ENCODE assay signal across 8 cellular contexts in the genomic region with DNA sequence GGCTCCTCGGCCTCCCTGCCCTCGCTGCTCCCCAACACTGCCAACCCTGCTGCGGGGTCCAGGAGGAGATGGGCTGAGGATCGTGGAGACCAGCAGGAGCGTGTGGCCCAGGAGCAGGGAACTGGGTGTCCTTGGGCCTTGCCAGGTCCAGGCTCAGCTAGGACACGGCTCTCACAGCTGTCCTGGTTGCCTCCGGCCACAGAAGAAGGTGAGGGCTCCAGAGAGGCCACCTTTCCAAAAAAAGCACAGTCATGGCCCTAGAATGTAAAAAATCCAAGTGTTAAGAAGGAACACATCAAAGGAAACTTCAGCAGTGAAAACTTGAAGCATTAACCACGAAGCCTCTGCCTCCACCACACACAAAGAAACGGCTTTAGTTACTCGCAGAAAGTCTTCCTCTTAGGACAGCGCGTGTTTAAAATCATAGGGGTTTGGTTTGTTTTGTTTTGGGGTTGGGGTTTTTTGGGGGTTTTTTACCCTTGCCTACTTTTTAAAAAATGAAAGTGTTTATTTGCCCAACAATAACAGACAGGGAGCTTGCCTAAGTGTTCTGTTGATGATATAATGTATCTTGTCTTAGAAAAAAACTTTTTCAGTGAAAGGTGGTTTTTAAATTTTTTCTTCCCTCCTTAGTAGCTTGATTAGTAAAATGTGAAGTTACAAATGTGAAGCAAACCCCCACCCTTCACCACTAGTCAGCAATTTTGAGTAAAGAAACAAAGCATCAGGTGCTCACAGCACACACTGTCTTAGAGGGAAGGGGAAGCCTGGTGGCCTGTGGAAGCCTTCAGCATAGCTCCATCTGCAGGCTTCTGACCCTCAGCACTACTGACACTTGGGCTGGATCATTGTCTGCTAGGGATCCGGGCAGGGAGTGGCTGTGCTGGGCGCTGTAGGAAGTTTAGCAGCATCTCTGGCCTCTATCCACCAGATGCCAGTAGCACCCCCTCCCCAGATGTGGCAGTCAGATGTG. TPM values are rescaled to one million over a fixed set of nuclear protein-coding genes. Genes with fewer than 3 reads are reported as not detected.
DNase-seq lines count a peak whose midpoint lies in the region; ATAC-seq and TF ChIP-seq lines count a peak whose summit lies in the region.

No MANE protein-coding gene starts in this region.

- TF ChIP-seq CTCF in neutrophil (IDR thresholded peaks at IDR 0.05) (no peak), prostate gland (IDR thresholded peaks at IDR 0.05) (peak in 2 of 4 experiments; percentile 19 to 27)

- TF ChIP-seq POLR2A in prostate gland (IDR thresholded peaks at IDR 0.05), result no peak

- in situ Hi-C loops in SK-MEL-5 (cut with HindIII; ENCODE audit: low pct_unique_long_range_greater_than_20kb, low sequenced_read_pairs), result no loop called here

- intact Hi-C loops in prostate gland (cut with DNase I), result loop anchor here (5.0 kb wide), 2 partner anchors 58 to 93 kb away; partner anchors contain the start of gene PTPN1

- no peak overlapping the region for H3K4me3 ChIP-seq in effector memory CD4-positive, alpha-beta T cell (ENCODE audit: insufficient read depth, low read depth, low read length, poor library complexity, severe bottlenecking)
- H3K4me3 ChIP-seq in neutrophil (ENCODE audit: low read depth in 1 of 2, low read length in 1 of 2) (no peak overlapping the region), prostate gland (no peak overlapping the region)

- H3K36me3 ChIP-seq in effector memory CD4-positive, alpha-beta T cell (ENCODE audit: control insufficient read depth, insufficient read depth, low read length), result peaks cover 42% of the 10 kb centered on the region
- H3K36me3 ChIP-seq in neutrophil (peaks cover 71% of the 10 kb centered on the region), prostate gland (peaks cover 0 to 6% of the 10 kb centered on the region in 2 donors)

- H3K4me1 ChIP-seq in effector memory CD4-positive, alpha-beta T cell (ENCODE audit: control insufficient read depth, insufficient read depth, low read length, poor library complexity, severe bottlenecking), result peaks cover 10% of the 10 kb centered on the region
- H3K4me1 ChIP-seq in neutrophil (ENCODE audit: control insufficient read depth in 1 of 2, insufficient read depth in 1 of 2, low read depth in 1 of 2, low read length in 1 of 2) (peaks cover 16 to 19% of the 10 kb centered on the region in 2 experiments), prostate gland (replicated peaks) (no peaks in the 10 kb centered on the region)

- H3K9me3 ChIP-seq in effector memory CD4-positive, alpha-beta T cell (ENCODE audit: control insufficient read depth, low read length), result no peaks in the 10 kb centered on the region
- H3K9me3 ChIP-seq in neutrophil (no peaks in the 10 kb centered on the region), prostate gland (no peaks in the 10 kb centered on the region)

- no peaks in the 10 kb centered on the region for H3K27me3 ChIP-seq in effector memory CD4-positive, alpha-beta T cell (replicated peaks; ENCODE audit: control insufficient read depth, insufficient read depth, low read length, poor library complexity, severe bottlenecking)
- H3K27me3 ChIP-seq in neutrophil (no peaks in the 10 kb centered on the region), prostate gland (replicated peaks; ENCODE audit: insufficient read depth) (no peaks in the 10 kb centered on the region)

- 80% methylated on average over 14 of the region's 14 CpGs for WGBS in prostate gland

- peak; percentile 63 for ATAC-seq in HG03045 (IDR thresholded peaks at IDR 0.05; ENCODE audit: unreplicated experiment)

- H3K27ac ChIP-seq in effector memory CD4-positive, alpha-beta T cell (ENCODE audit: insufficient read depth, low read length, poor library complexity, severe bottlenecking), result peak overlapping the region; percentile 24
- H3K27ac ChIP-seq in neutrophil (peak overlapping the region; percentile 43), prostate gland (peak overlapping the region in 1 of 2 donors; percentile 21)

- peak; percentile 75 for DNase-seq in activated effector memory CD4-positive, alpha-beta T cell treated with anti-CD3 and anti-CD28 coated beads, Interleukin-2, amount 50 U/mL, for 16 hours
- DNase-seq in activated effector memory CD4-positive, alpha-beta T cell treated with Interleukin-2 at 50 U/mL for 16 hours, result no peak
- peak; percentile 73 for DNase-seq in SK-MEL-5 (ENCODE audit: low read depth, low spot score)
- no peak for DNase-seq in effector memory CD4-positive, alpha-beta T cell
- no peak for DNase-seq in NCI-H146 (lab: John Stamatoyannopoulos, UW)
- DNase-seq in prostate gland (ENCODE audit: low spot score), result no peak

RNA-seq across cellular contexts. Expression of gene PTPN1, which starts 60.0 kb away (rescaled TPM):
- 118 and 121 TPM in 2 replicates for total RNA-seq in SK-MEL-5 (2014; rRNA removed; shearing (Covaris generic))
- polyA plus RNA-seq in SK-MEL-5 (2015; cell fraction: cytosol; rRNA removed), result 66.3 and 77.9 TPM in 2 replicates
- 55.0 and 56.7 TPM in 2 replicates for polyA plus RNA-seq in SK-MEL-5 (2015; cell fraction: nucleus; rRNA removed)
- total RNA-seq in prostate gland, result 10 to 100 TPM; 28.5 to 46.6 TPM

Comparison
In these comparisons a context has a peak if more than half of its experiments do, and no peak if none do; other contexts are left out.
1. DNase-seq: peak in activated effector memory CD4-positive, alpha-beta T cell treated with anti-CD3 and anti-CD28 coated beads, Interleukin-2, amount 50 U/mL, for 16 hours (single experiment) and SK-MEL-5 (single experiment); none in activated effector memory CD4-positive, alpha-beta T cell treated with Interleukin-2 at 50 U/mL for 16 hours (single experiment), effector memory CD4-positive, alpha-beta T cell (0 of 3), NCI-H146 (single experiment) and prostate gland (single experiment).